In the genomic region with DNA sequence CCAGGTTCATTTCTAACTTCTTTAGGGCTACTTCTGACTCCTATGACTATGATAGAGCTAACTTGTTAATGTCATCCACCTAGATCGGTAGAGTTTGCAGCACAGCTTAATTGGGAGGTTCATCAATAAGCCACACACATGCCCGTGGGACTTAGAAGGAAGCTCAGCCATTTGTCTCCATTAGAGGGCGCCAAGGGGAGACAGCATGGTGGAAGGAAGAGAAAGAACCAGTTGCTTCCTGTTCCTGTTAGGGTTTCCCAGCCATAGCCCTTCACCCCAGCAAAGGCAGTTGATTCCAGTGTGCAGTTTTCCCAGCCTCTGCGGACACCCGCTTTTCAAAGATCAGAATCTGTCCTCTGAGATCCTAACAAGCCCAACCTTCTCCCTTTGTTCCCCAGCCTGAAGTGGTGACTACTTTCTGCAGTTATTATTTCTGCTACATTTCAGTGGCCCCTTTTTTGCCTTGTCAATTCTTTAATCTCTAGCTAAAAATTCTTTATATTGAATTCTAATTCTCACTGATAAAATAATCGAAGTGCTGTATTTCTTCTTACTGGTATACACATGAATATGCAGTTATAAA, we compare ENCODE assay signal across 8 cellular contexts. TPM values are rescaled to one million over a fixed set of nuclear protein-coding genes. Genes with fewer than 3 reads are reported as not detected.
DNase-seq lines count a peak whose midpoint lies in the region; ATAC-seq, FAIRE-seq and TF ChIP-seq lines count a peak whose summit lies in the region.

No MANE protein-coding gene starts in this region.

- TF ChIP-seq POLR2A in A549 (IDR thresholded peaks at IDR 0.05; ENCODE audit: low read length), result no peak
- no peak for TF ChIP-seq POLR2A in right lobe of liver (IDR thresholded peaks at IDR 0.05)

- TF ChIP-seq CTCF in A549 (IDR thresholded peaks at IDR 0.05) (peak; percentile 57), GM13977 (IDR thresholded peaks at IDR 0.05; ENCODE audit: extremely low read depth, insufficient read depth, missing control alignments) (peak; percentile 54), choroid plexus epithelial cell (conservative IDR thresholded peaks at IDR 0.05; ENCODE audit: low read depth, low read length) (peak; percentile 96), right lobe of liver (IDR thresholded peaks at IDR 0.05) (peak; percentile 59 to 82 (median 75))

- no peak for FAIRE-seq in A549 (lab: Jason Lieb, UNC)

- no peaks in the 10 kb centered on the region for H3K27me3 Mint-ChIP-seq in stimulated activated naive B cell treated with anti-CD40 and anti-IgM and Interleukin-4, amounts not matched to agents 10 μg/mL and 1 μg/mL and 100 μg/mL, for 72 hours

- POLR2A ChIA-PET in A549 (lab: Yijun Ruan, JAX), result no interaction called here

- H3K36me3 ChIP-seq in right lobe of liver, result no peaks in the 10 kb centered on the region

- peaks cover 0 to 3% of the 10 kb centered on the region in 2 donors for H3K36me3 Mint-ChIP-seq in stimulated activated naive B cell treated with anti-CD40 and anti-IgM and Interleukin-4, amounts not matched to agents 10 μg/mL and 1 μg/mL and 100 μg/mL, for 72 hours

- H3K9me3 ChIP-seq in A549 (no peaks in the 10 kb centered on the region), right lobe of liver (no peaks in the 10 kb centered on the region)

- WGBS in A549 (ENCODE audit: missing lambda C conversion rate), result 36% methylated on average over 6 of the region's 6 CpGs
- WGBS in right lobe of liver (ENCODE audit: insufficient coverage, low coverage, low lambda C conversion rate, missing lambda C conversion rate), result 35% methylated on average over 4 of the region's 6 CpGs

- H3K4me3 Mint-ChIP-seq in stimulated activated naive B cell treated with anti-CD40 and anti-IgM and Interleukin-4, amounts not matched to agents 10 μg/mL and 1 μg/mL and 100 μg/mL, for 72 hours, result no peak overlapping the region

- no peak overlapping the region for H3K4me3 ChIP-seq in A549
- H3K4me3 ChIP-seq in choroid plexus epithelial cell (ENCODE audit: low read depth, low read length), result no peak overlapping the region
- no peak overlapping the region for H3K4me3 ChIP-seq in right lobe of liver

- no peak overlapping the region for H3K27ac Mint-ChIP-seq in stimulated activated naive B cell treated with anti-CD40 and anti-IgM and Interleukin-4, amounts not matched to agents 10 μg/mL and 1 μg/mL and 100 μg/mL, for 72 hours

- ATAC-seq in A549 (peak; percentile 82 to 98), HG03139 (IDR thresholded peaks at IDR 0.05; ENCODE audit: unreplicated experiment) (peak; percentile 68), right lobe of liver (peak; percentile 96 to 99 (median 98))
- ATAC-seq in stimulated activated naive B cell treated with anti-CD40 and anti-IgM and Interleukin-4, amounts not matched to agents 10 μg/mL and 1 μg/mL and 100 μg/mL, for 72 hours (replicated peaks), result peak; percentile 73 to 82

- H3K27ac ChIP-seq in A549 (peak overlapping the region; percentile 33 to 74; a peak in 4 of 6 replicates), right lobe of liver (no peak overlapping the region)

- peak; percentile 57 to 76 for TF ChIP-seq RAD21 in A549 (conservative IDR thresholded peaks at IDR 0.05 in 1 of 2, IDR thresholded peaks at IDR 0.05 in 1 of 2)

- no peak overlapping the region for H3K4me2 ChIP-seq in A549

- in situ Hi-C loops in GM13977 (cut with MboI; ENCODE audit: low pct_unique_long_range_greater_than_20kb, low sequenced_read_pairs, unreplicated experiment), result no loop called here

- no peak for TF ChIP-seq EP300 in A549 (IDR thresholded peaks at IDR 0.05)

- H3K4me1 ChIP-seq in A549, result no peaks in the 10 kb centered on the region
- no peaks in the 10 kb centered on the region for H3K4me1 ChIP-seq in right lobe of liver

- H3K4me1 Mint-ChIP-seq in stimulated activated naive B cell treated with anti-CD40 and anti-IgM and Interleukin-4, amounts not matched to agents 10 μg/mL and 1 μg/mL and 100 μg/mL, for 72 hours, result peaks cover 0 to 6% of the 10 kb centered on the region in 2 donors

- H3K27me3 ChIP-seq in right lobe of liver, result no peaks in the 10 kb centered on the region

- intact Hi-C loops in right lobe of liver (cut with DNase I), result no loop called here

- CTCF ChIA-PET in A549 (lab: Yijun Ruan, JAX), result interaction anchor here (0.6 to 3.2 kb wide), 17 partner anchors 10 to 718 kb away, joined by 3 to 20 read pairs (median 4); a partner anchor contains a TSS

- DNase-seq in A549 (ENCODE audit: low read depth in 1 of 2, low spot score in 1 of 2) (peak; percentile 31 to 84), GM13977 (ENCODE audit: low spot score) (no peak), NCI-H460 (ENCODE audit: extremely low read depth, low read depth) (peak; percentile 83), choroid plexus epithelial cell (ENCODE audit: low read depth) (peak; percentile 90), right lobe of liver (peak in 2 of 3 donors; percentile 44 to 74)
- DNase-seq in activated CD4-positive, CD25-positive, alpha-beta regulatory T cell treated with anti-CD3 and anti-CD28 coated beads, Interleukin-2, amount 50 U/mL, for 72 hours, result peak; percentile 58
- DNase-seq in stimulated activated naive B cell treated with anti-CD40 and anti-IgM and Interleukin-4, amounts not matched to agents 10 μg/mL and 1 μg/mL and 100 μg/mL, for 72 hours, result peak; percentile 31

- H3K9me3 Mint-ChIP-seq in stimulated activated naive B cell treated with anti-CD40 and anti-IgM and Interleukin-4, amounts not matched to agents 10 μg/mL and 1 μg/mL and 100 μg/mL, for 72 hours, result no peaks in the 10 kb centered on the region

TF ChIP-seq in A549, 52 proteins besides CTCF, POLR2A, EP300 and RAD21:
- TF ChIP-seq EHMT2 (IDR thresholded peaks at IDR 0.05; ENCODE audit: low read depth), result 0 out of 2 replicates have a peak, but pooled peaks have one; percentile 54
- TF ChIP-seq CBX2 (IDR thresholded peaks at IDR 0.05; ENCODE audit: borderline replicate concordance, low read depth), result no peak
- peak; percentile 67 for TF ChIP-seq SMC3 (IDR thresholded peaks at IDR 0.05)
- TF ChIP-seq FOSL2 (IDR thresholded peaks at IDR 0.05), result no peak
- TF ChIP-seq FOSL2 (CRISPR knock-in tag; IDR thresholded peaks at IDR 0.05), result no peak
- TF ChIP-seq, protein P1, sequence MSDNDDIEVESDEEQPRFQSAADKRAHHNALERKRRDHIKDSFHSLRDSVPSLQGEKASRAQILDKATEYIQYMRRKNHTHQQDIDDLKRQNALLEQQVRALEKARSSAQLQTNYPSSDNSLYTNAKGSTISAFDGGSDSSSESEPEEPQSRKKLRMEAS (IDR thresholded peaks at IDR 0.05), result peak; percentile 45

RNA-seq across cellular contexts. Expression of a gene that starts 30.3 kb away (rescaled TPM):
- polyA plus RNA-seq in A549 (2011; rRNA removed) (36.0 and 36.9 TPM in 2 replicates), A549 (2017; fragmentation: RNase III; extraction: RNeasy Plus Mini Kit Qiagen cat#74134 plus additional on column Dnase treatment) (50.4 to 51.8 TPM (median 50.9 TPM) in 3 replicates)
- polyA plus RNA-seq in A549 (2012; cell fraction: cytosol; rRNA removed), result 26.7 and 39.8 TPM in 2 replicates
- polyA plus RNA-seq in A549 (2012; cell fraction: nucleus; rRNA removed), result 12.5 and 25.5 TPM in 2 replicates
- polyA minus RNA-seq in A549 (2011; rRNA and poly(A)+ RNA removed), result 12.7 and 15.1 TPM in 2 replicates
- total RNA-seq in NCI-H460 (2014; rRNA removed; shearing (Covaris generic)), result 43.1 and 45.3 TPM in 2 replicates
- 25.0 and 37.6 TPM in 2 replicates for polyA plus RNA-seq in NCI-H460 (2014; cell fraction: nucleus; rRNA removed)
- 10 to 100 TPM; 23.4 to 39.7 (median 30.7) TPM for total RNA-seq in right lobe of liver

RNA-seq across cellular contexts. Expression of a gene that starts 30.4 kb away (rescaled TPM):
- polyA plus RNA-seq in A549 (2011; rRNA removed) (10.1 and 15.2 TPM in 2 replicates), A549 (2017; fragmentation: RNase III; extraction: RNeasy Plus Mini Kit Qiagen cat#74134 plus additional on column Dnase treatment) (7.8 to 9.0 TPM (median 8.2 TPM) in 3 replicates)
- 2.9 and 3.1 TPM in 2 replicates for polyA plus RNA-seq in A549 (2012; cell fraction: cytosol; rRNA removed)
- polyA plus RNA-seq in A549 (2012; cell fraction: nucleus; rRNA removed), result 2.4 and 4.4 TPM in 2 replicates
- 4.7 and 4.9 TPM in 2 replicates for polyA minus RNA-seq in A549 (2011; rRNA and poly(A)+ RNA removed)
- 16.6 and 20.2 TPM in 2 replicates for total RNA-seq in NCI-H460 (2014; rRNA removed; shearing (Covaris generic))
- polyA plus RNA-seq in NCI-H460 (2014; cell fraction: nucleus; rRNA removed), result 14.7 and 18.4 TPM in 2 replicates
- total RNA-seq in right lobe of liver, result 1 to 10 TPM; 4.1 to 6.4 (median 4.8) TPM

Comparison
In these comparisons a context has a peak if more than half of its experiments do, and no peak if none do; other contexts are left out.
1. H3K27ac ChIP-seq: peak in A549 (2 of 2); none in right lobe of liver (0 of 3).
2. Peak in every context shown above with its lines, with median percentiles within 50 percentile points of each other: ATAC-seq and CTCF ChIP-seq.